ENCODE assay signal across 16 cellular contexts in the genomic region with DNA sequence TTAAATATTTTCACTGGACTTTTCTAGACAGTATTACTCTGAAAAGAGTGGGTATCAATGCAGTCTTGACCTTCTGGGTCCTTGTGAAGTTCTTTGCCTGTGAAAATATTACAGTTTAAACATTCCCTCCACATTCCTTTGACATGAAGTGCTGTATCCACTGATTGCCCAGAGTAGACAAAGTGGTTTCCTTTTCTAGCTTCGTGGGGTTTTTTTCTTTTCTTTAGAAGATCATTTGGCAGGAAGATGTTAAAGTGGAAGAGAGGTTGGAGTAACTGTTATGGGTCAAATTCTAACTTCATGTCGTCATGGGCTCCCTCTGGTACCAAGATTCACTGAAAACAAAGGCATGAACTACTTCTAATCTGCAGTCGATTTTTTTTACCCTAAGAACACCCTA.
DNase-seq lines count a peak whose midpoint lies in the region; ATAC-seq and FAIRE-seq lines count a peak whose summit lies in the region.
"Had no signal": no experiment of that assay in that cellular context is flagged by ENCODE, and none has a peak within 500 bp of the region (broad histone marks: within the 10 kb centered on the region; RNA-seq: fewer than 3 reads in every experiment).

No MANE protein-coding gene starts in this region.

- no peak for FAIRE-seq in urothelium cell line (lab: Jason Lieb, UNC)

- DNase-seq in H4 (ENCODE audit: low spot score) (peak; percentile 66), adipocyte (ENCODE audit: low read depth) (peak; percentile 73), kidney glomerular epithelial cell (lab: John Stamatoyannopoulos, UW) (peak; percentile 96), urothelium cell line (ENCODE audit: low spot score) (peak; percentile 36), NCI-H187 treated with DMSO at 0.1 percent for 48 hours (lab: John Stamatoyannopoulos, UW) (no peak)
- DNase-seq: activated CD4-positive, alpha-beta T cell treated with anti-CD3 and anti-CD28 coated beads for 36 hours; COR-L47; hippocampal formation; left colon; NCI-H2029 treated with DMSO at 0.1 percent for 48 hours; NCI-H748 treated with DMSO at 0.1 percent for 48 hours; testis had no signal

- H3K9me3 ChIP-seq in adipocyte (ENCODE audit: control insufficient read depth, low read length): no peaks in the 10 kb centered on the region
- H3K9me3 ChIP-seq: HAP-1, testis had no signal

- H3K9ac ChIP-seq in adipocyte (ENCODE audit: low read length): no peak overlapping the region

- H3K36me3 ChIP-seq in adipocyte (ENCODE audit: control insufficient read depth, insufficient read depth, low read length, severe bottlenecking): no peaks in the 10 kb centered on the region
- H3K36me3 ChIP-seq: HAP-1 had no signal

- ATAC-seq in HG02588 (IDR thresholded peaks at IDR 0.05; ENCODE audit: unreplicated experiment): no peak
- no peak for ATAC-seq in GM19023 (IDR thresholded peaks at IDR 0.05; ENCODE audit: unreplicated experiment)
- ATAC-seq: activated CD4-positive, alpha-beta T cell treated with anti-CD3 and anti-CD28 coated beads for 36 hours; activated naive CD4-positive, alpha-beta T cell treated with anti-CD3 and anti-CD28 coated beads, Interleukin-2, amount 50 U/mL, for 72 hours; left colon had no signal

- peaks cover 10% of the 10 kb centered on the region for H3K4me1 ChIP-seq in adipocyte (ENCODE audit: control insufficient read depth, insufficient read depth, low read length)
- H3K4me1 ChIP-seq: HAP-1, testis had no signal

- no peaks in the 10 kb centered on the region for H3K27me3 ChIP-seq in adipocyte (replicated peaks; ENCODE audit: control insufficient read depth, insufficient read depth, low read length)
- H3K27me3 ChIP-seq: testis had no signal

- H3K4me3 ChIP-seq in adipocyte (ENCODE audit: low read length): peak overlapping the region; percentile 48
- H3K4me3 ChIP-seq: HAP-1, testis had no signal
